ENCODE assay signal across 31 cellular contexts in genomic region chr12:43880547-43880946, GRCh38.
"Had no signal": no experiment of that assay in that cellular context is flagged by ENCODE, and none has a peak within 500 bp of the region (broad histone marks: within the 10 kb centered on the region; RNA-seq: fewer than 3 reads in every experiment).

No MANE protein-coding gene starts in this region.

- H3K27me3 ChIP-seq: ascending aorta, breast epithelium, cardiac muscle cell, dorsolateral prefrontal cortex had no signal

- H3K36me3 ChIP-seq: ascending aorta, breast epithelium, cardiac muscle cell had no signal

- H3K4me3 Mint-ChIP-seq: activated CD4-positive, alpha-beta memory T cell treated with anti-CD3 and anti-CD28 coated beads for 36 hours; activated CD8-positive, alpha-beta T cell treated with anti-CD3 and anti-CD28 coated beads, Interleukin-2, amount 10 ng/mL, durations not matched to agents 7 days and 5 days; activated naive CD4-positive, alpha-beta T cell treated with anti-CD3 and anti-CD28 coated beads, Interleukin-2, amount 10 ng/mL, durations not matched to agents 7 days and 5 days; activated naive CD8-positive, alpha-beta T cell treated with anti-CD3 and anti-CD28 coated beads, Interleukin-2, amount 10 ng/mL, durations not matched to agents 7 days and 5 days; activated T-cell treated with anti-CD3 and anti-CD28 coated beads, Interleukin-2, amount 50 U/mL, for 24 hours; activated T-cell treated with anti-CD3 and anti-CD28 coated beads, Interleukin-2, amount 50 U/mL, for 72 hours; brain; dendritic cell treated with granulocyte-macrophage colony-stimulating factor and Interleukin-4, amounts not matched to agents 40 ng/mL and 50 ng/mL, for 4 days; endodermal cell; T-helper 17 cell; T-helper 2 cell treated with Interferon-gamma antibody and Interleukin-4, amounts not matched to agents 5 μg/mL and 100 μg/mL, for 36 hours; WTC11 had no signal

- H3K4me1 ChIP-seq: ascending aorta, breast epithelium had no signal

- DNase-seq: activated CD4-positive, alpha-beta memory T cell treated with anti-CD3 and anti-CD28 coated beads for 36 hours; activated CD4-positive, alpha-beta T cell treated with anti-CD3 and anti-CD28 coated beads for 1 hour; activated CD4-positive, alpha-beta T cell treated with anti-CD3 and anti-CD28 coated beads for 4 hours; activated CD8-positive, alpha-beta memory T cell treated with anti-CD3 and anti-CD28 coated beads, Interleukin-2, amount 50 U/mL, for 48 hours; activated CD8-positive, alpha-beta T cell treated with anti-CD3 and anti-CD28 coated beads, Interleukin-2, amount 10 ng/mL, durations not matched to agents 7 days and 5 days; activated gamma-delta T cell; activated naive CD4-positive, alpha-beta T cell; activated naive CD4-positive, alpha-beta T cell treated with anti-CD3 and anti-CD28 coated beads, Interleukin-2, amount 10 ng/mL, durations not matched to agents 7 days and 5 days; activated naive CD8-positive, alpha-beta T cell treated with anti-CD3 and anti-CD28 coated beads, Interleukin-2, amount 10 ng/mL, durations not matched to agents 7 days and 5 days; activated T-cell treated with anti-CD3 and anti-CD28 coated beads for 4 hours; activated T-cell treated with anti-CD3 and anti-CD28 coated beads, Interleukin-2, amount 50 U/mL, for 24 hours; activated T-cell treated with anti-CD3 and anti-CD28 coated beads, Interleukin-2, amount 50 U/mL, for 72 hours; central memory CD4-positive, alpha-beta T cell; dorsolateral prefrontal cortex; effector memory CD4-positive, alpha-beta T cell; endodermal cell; foreskin fibroblast; head of caudate nucleus; T-helper 1 cell; T-helper 17 cell; T1000 had no signal

- H3K27ac ChIP-seq: ascending aorta, breast epithelium, cardiac muscle cell, coronary artery, dorsolateral prefrontal cortex had no signal

- H3K27me3 Mint-ChIP-seq: activated CD4-positive, alpha-beta memory T cell treated with anti-CD3 and anti-CD28 coated beads for 36 hours; activated naive CD4-positive, alpha-beta T cell treated with anti-CD3 and anti-CD28 coated beads, Interleukin-2, amount 10 ng/mL, durations not matched to agents 7 days and 5 days; activated naive CD8-positive, alpha-beta T cell treated with anti-CD3 and anti-CD28 coated beads, Interleukin-2, amount 10 ng/mL, durations not matched to agents 7 days and 5 days; activated T-cell treated with anti-CD3 and anti-CD28 coated beads, Interleukin-2, amount 50 U/mL, for 24 hours; brain; dendritic cell treated with granulocyte-macrophage colony-stimulating factor and Interleukin-4, amounts not matched to agents 40 ng/mL and 50 ng/mL, for 4 days; T-helper 17 cell had no signal

- H3K9me3 ChIP-seq: ascending aorta, breast epithelium had no signal

- H3K4me1 Mint-ChIP-seq: activated naive CD4-positive, alpha-beta T cell treated with anti-CD3 and anti-CD28 coated beads, Interleukin-2, amount 10 ng/mL, durations not matched to agents 7 days and 5 days; activated naive CD8-positive, alpha-beta T cell treated with anti-CD3 and anti-CD28 coated beads, Interleukin-2, amount 10 ng/mL, durations not matched to agents 7 days and 5 days; endodermal cell; WTC11 had no signal

- H3K36me3 Mint-ChIP-seq: activated CD4-positive, alpha-beta memory T cell treated with anti-CD3 and anti-CD28 coated beads for 36 hours; activated naive CD4-positive, alpha-beta T cell treated with anti-CD3 and anti-CD28 coated beads, Interleukin-2, amount 10 ng/mL, durations not matched to agents 7 days and 5 days; activated naive CD4-positive, alpha-beta T cell treated with anti-CD3 and anti-CD28 coated beads, Interleukin-2, amount 50 U/mL, for 72 hours; activated naive CD8-positive, alpha-beta T cell treated with anti-CD3 and anti-CD28 coated beads, Interleukin-2, amount 10 ng/mL, durations not matched to agents 7 days and 5 days; brain; WTC11 had no signal

- H3K9me3 Mint-ChIP-seq: activated CD4-positive, alpha-beta memory T cell treated with anti-CD3 and anti-CD28 coated beads for 36 hours; activated naive CD4-positive, alpha-beta T cell treated with anti-CD3 and anti-CD28 coated beads, Interleukin-2, amount 10 ng/mL, durations not matched to agents 7 days and 5 days; activated naive CD4-positive, alpha-beta T cell treated with anti-CD3 and anti-CD28 coated beads, Interleukin-2, amount 50 U/mL, for 72 hours; activated naive CD8-positive, alpha-beta T cell treated with anti-CD3 and anti-CD28 coated beads, Interleukin-2, amount 10 ng/mL, durations not matched to agents 7 days and 5 days; activated T-cell treated with anti-CD3 and anti-CD28 coated beads, Interleukin-2, amount 50 U/mL, for 24 hours; activated T-cell treated with anti-CD3 and anti-CD28 coated beads, Interleukin-2, amount 50 U/mL, for 72 hours; brain; dendritic cell treated with granulocyte-macrophage colony-stimulating factor and Interleukin-4, amounts not matched to agents 40 ng/mL and 50 ng/mL, for 4 days; endodermal cell; T-helper 2 cell treated with Interferon-gamma antibody and Interleukin-4, amounts not matched to agents 5 μg/mL and 100 μg/mL, for 36 hours; WTC11 had no signal

- H3K27ac Mint-ChIP-seq: activated CD4-positive, alpha-beta memory T cell treated with anti-CD3 and anti-CD28 coated beads for 36 hours; activated CD8-positive, alpha-beta T cell treated with anti-CD3 and anti-CD28 coated beads, Interleukin-2, amount 10 ng/mL, durations not matched to agents 7 days and 5 days; activated naive CD4-positive, alpha-beta T cell treated with anti-CD3 and anti-CD28 coated beads, Interleukin-2, amount 10 ng/mL, durations not matched to agents 7 days and 5 days; activated naive CD4-positive, alpha-beta T cell treated with anti-CD3 and anti-CD28 coated beads, Interleukin-2, amount 50 U/mL, for 72 hours; activated naive CD8-positive, alpha-beta T cell treated with anti-CD3 and anti-CD28 coated beads, Interleukin-2, amount 10 ng/mL, durations not matched to agents 7 days and 5 days; activated T-cell treated with anti-CD3 and anti-CD28 coated beads, Interleukin-2, amount 50 U/mL, for 24 hours; activated T-cell treated with anti-CD3 and anti-CD28 coated beads, Interleukin-2, amount 50 U/mL, for 72 hours; brain; dendritic cell treated with granulocyte-macrophage colony-stimulating factor and Interleukin-4, amounts not matched to agents 40 ng/mL and 50 ng/mL, for 4 days; endodermal cell; T-helper 17 cell; T-helper 2 cell treated with Interferon-gamma antibody and Interleukin-4, amounts not matched to agents 5 μg/mL and 100 μg/mL, for 36 hours; WTC11 had no signal

- H3K4me3 ChIP-seq: ascending aorta, breast epithelium, cardiac muscle cell, coronary artery, dorsolateral prefrontal cortex had no signal

- ATAC-seq: activated CD8-positive, alpha-beta T cell treated with anti-CD3 and anti-CD28 coated beads, Interleukin-2, amount 10 ng/mL, durations not matched to agents 7 days and 5 days; activated naive CD4-positive, alpha-beta T cell treated with anti-CD3 and anti-CD28 coated beads, Interleukin-2, amount 50 U/mL, for 72 hours; activated T-cell treated with anti-CD3 and anti-CD28 coated beads, Interleukin-2, amount 50 U/mL, for 72 hours; esophagus mucosa; T-helper 17 cell; WTC11 had no signal
